In genomic region chr16:17358846-17359245, GRCh38 we compare ENCODE assay signal across 12 cellular contexts.
DNase-seq lines count a peak whose midpoint lies in the region; ATAC-seq and TF ChIP-seq lines count a peak whose summit lies in the region.
"Had no signal": no experiment of that assay in that cellular context is flagged by ENCODE, and none has a peak within 500 bp of the region (broad histone marks: within the 10 kb centered on the region; RNA-seq: fewer than 3 reads in every experiment).

No MANE protein-coding gene starts in this region.

- peak overlapping the region; percentile 66 for H3K27ac Mint-ChIP-seq in activated CD4-positive, alpha-beta T cell treated with anti-CD3 and anti-CD28 coated beads for 36 hours
- peak overlapping the region; percentile 96 for H3K27ac Mint-ChIP-seq in T-helper 17 cell
- peak overlapping the region; percentile 88 for H3K27ac Mint-ChIP-seq in stimulated activated memory B cell treated with anti-CD40 and anti-IgM and Interleukin-4, amounts not matched to agents 10 μg/mL and 1 μg/mL and 100 μg/mL, for 72 hours

- DNase-seq in activated CD4-positive, alpha-beta T cell treated with anti-CD3 and anti-CD28 coated beads for 36 hours = no peak
- no peak for DNase-seq in activated CD4-positive, alpha-beta T cell treated with anti-CD3 and anti-CD28 coated beads for 1 hour
- DNase-seq in T-helper 17 cell (no peak), fibroblast of the aortic adventitia (ENCODE audit: low read depth) (peak; percentile 40), NCI-H526 treated with DMSO at 0.1 percent for 48 hours (lab: John Stamatoyannopoulos, UW) (no peak), RPMI8226 (no peak)
- DNase-seq: effector CD8-positive, alpha-beta T cell; NCI-H1930; stimulated activated CD4-positive, alpha-beta T cell treated with anti-CD3 and anti-CD28 coated beads, Interleukin-2, amount 100 ng/mL, for 24 hours; trophoblast cell had no signal

- H3K27me3 Mint-ChIP-seq in activated CD4-positive, alpha-beta T cell treated with anti-CD3 and anti-CD28 coated beads for 36 hours = no peaks in the 10 kb centered on the region
- no peaks in the 10 kb centered on the region for H3K27me3 Mint-ChIP-seq in T-helper 17 cell
- H3K27me3 Mint-ChIP-seq in stimulated activated memory B cell treated with anti-CD40 and anti-IgM and Interleukin-4, amounts not matched to agents 10 μg/mL and 1 μg/mL and 100 μg/mL, for 72 hours = no peaks in the 10 kb centered on the region

- H3K4me3 ChIP-seq in fibroblast of the aortic adventitia (ENCODE audit: low read depth, low read length) = no peak overlapping the region

- intact Hi-C loops in activated CD4-positive, alpha-beta T cell treated with anti-CD3 and anti-CD28 coated beads for 36 hours (cut with DNase I, micrococcal nuclease) = loop anchor here in 1 of 2 experiments (1.0 kb wide), 1 partner anchor 10 kb away; no protein-coding TSS in a partner anchor

- H3K9me3 ChIP-seq in T-helper 17 cell (ENCODE audit: control insufficient read depth, low read length, poor library complexity, severe bottlenecking) = no peaks in the 10 kb centered on the region

- H3K36me3 Mint-ChIP-seq in activated CD4-positive, alpha-beta T cell treated with anti-CD3 and anti-CD28 coated beads for 36 hours (ENCODE audit: low read depth) = peaks cover 5% of the 10 kb centered on the region
- no peaks in the 10 kb centered on the region for H3K36me3 Mint-ChIP-seq in T-helper 17 cell (ENCODE audit: low read depth)
- peaks cover 25% of the 10 kb centered on the region for H3K36me3 Mint-ChIP-seq in stimulated activated memory B cell treated with anti-CD40 and anti-IgM and Interleukin-4, amounts not matched to agents 10 μg/mL and 1 μg/mL and 100 μg/mL, for 72 hours

- POLR2A ChIA-PET in activated CD4-positive, alpha-beta T cell treated with anti-CD3 and anti-CD28 coated beads for 36 hours (lab: Charles Lee) = no interaction called here

- CTCF ChIA-PET in activated CD4-positive, alpha-beta T cell treated with anti-CD3 and anti-CD28 coated beads for 36 hours (lab: Charles Lee) = interaction anchor here (0.6 to 2.0 kb wide), 7 partner anchors 8 to 125 kb away, joined by 3 to 11 read pairs (median 3); no protein-coding TSS in a partner anchor

- H3K9me3 Mint-ChIP-seq in activated CD4-positive, alpha-beta T cell treated with anti-CD3 and anti-CD28 coated beads for 36 hours (ENCODE audit: low read depth) = no peaks in the 10 kb centered on the region
- H3K9me3 Mint-ChIP-seq in stimulated activated memory B cell treated with anti-CD40 and anti-IgM and Interleukin-4, amounts not matched to agents 10 μg/mL and 1 μg/mL and 100 μg/mL, for 72 hours = no peaks in the 10 kb centered on the region

- H3K4me1 Mint-ChIP-seq in activated CD4-positive, alpha-beta T cell treated with anti-CD3 and anti-CD28 coated beads for 36 hours = peaks cover 69% of the 10 kb centered on the region
- H3K4me1 Mint-ChIP-seq in T-helper 17 cell = peaks cover 50% of the 10 kb centered on the region
- peaks cover 55% of the 10 kb centered on the region for H3K4me1 Mint-ChIP-seq in stimulated activated memory B cell treated with anti-CD40 and anti-IgM and Interleukin-4, amounts not matched to agents 10 μg/mL and 1 μg/mL and 100 μg/mL, for 72 hours

- no peak for ATAC-seq in activated CD4-positive, alpha-beta T cell treated with anti-CD3 and anti-CD28 coated beads for 36 hours
- ATAC-seq in T-helper 17 cell (no peak), GM21723 (IDR thresholded peaks at IDR 0.05; ENCODE audit: unreplicated experiment) (no peak)
- ATAC-seq in stimulated activated memory B cell treated with anti-CD40 and anti-IgM and Interleukin-4, amounts not matched to agents 10 μg/mL and 1 μg/mL and 100 μg/mL, for 72 hours = no peak

- no peak overlapping the region for H3K4me3 Mint-ChIP-seq in activated CD4-positive, alpha-beta T cell treated with anti-CD3 and anti-CD28 coated beads for 36 hours
- H3K4me3 Mint-ChIP-seq in T-helper 17 cell = peak overlapping the region; percentile 15
- no peak overlapping the region for H3K4me3 Mint-ChIP-seq in stimulated activated memory B cell treated with anti-CD40 and anti-IgM and Interleukin-4, amounts not matched to agents 10 μg/mL and 1 μg/mL and 100 μg/mL, for 72 hours

- no peak for TF ChIP-seq CTCF in fibroblast of the aortic adventitia (IDR thresholded peaks at IDR 0.05; ENCODE audit: insufficient read depth, low read length)
